Comparison of ENCODE assay signal across 8 cellular contexts in genomic region chr10:22321156-22321711, GRCh38. TPM values are rescaled to one million over a fixed set of nuclear protein-coding genes. Genes with fewer than 3 reads are reported as not detected.
DNase-seq lines count a peak whose midpoint lies in the region; ATAC-seq and TF ChIP-seq lines count a peak whose summit lies in the region.

No MANE protein-coding gene starts in this region.

- H3K9ac ChIP-seq in duodenal mucosa (ENCODE audit: low read depth in 1 of 2, low read length in 2 of 2): peak overlapping the region; percentile 61 to 68
- H3K9ac ChIP-seq in liver (ENCODE audit: low read depth in 1 of 2, low read length in 2 of 2): no peak overlapping the region

- no peak for TF ChIP-seq CTCF in NB4 (IDR thresholded peaks at IDR 0.05; ENCODE audit: low read depth, low read length)
- TF ChIP-seq CTCF in liver (IDR thresholded peaks at IDR 0.05; ENCODE audit: low read depth, low read length, missing input control): no peak

- H3K36me3 ChIP-seq in duodenal mucosa (ENCODE audit: control insufficient read depth in 1 of 2, insufficient read depth in 2 of 2, low read length in 2 of 2) (no peaks in the 10 kb centered on the region), liver (ENCODE audit: control insufficient read depth in 4 of 4, insufficient read depth in 3 of 4, low read depth in 1 of 4, low read length in 3 of 4) (no peaks in the 10 kb centered on the region)

- DNase-seq in AG08395 (ENCODE audit: low spot score): peak; percentile 55
- DNase-seq in NB4 (ENCODE audit: low read depth): peak; percentile 70
- DNase-seq in activated CD4-positive, alpha-beta T cell treated with anti-CD3 and anti-CD28 coated beads, Interleukin-2, amount 50 U/mL, for 1 hour: peak; percentile 54
- peak; percentile 47 for DNase-seq in stimulated activated CD8-positive, alpha-beta memory T cell treated with anti-CD3 and anti-CD28 coated beads, Interleukin-4, amount 100 ng/mL, for 24 hours (ENCODE audit: low read depth)

- H3K4me3 ChIP-seq in NB4 (ENCODE audit: low read depth, low read length): peak overlapping the region; percentile 57
- H3K4me3 ChIP-seq in duodenal mucosa (ENCODE audit: low read depth in 1 of 2, low read length in 2 of 2): peak overlapping the region; percentile 67 to 86
- peak overlapping the region; percentile 60 to 100 (median 91) for H3K4me3 ChIP-seq in liver (ENCODE audit: low read depth in 1 of 3, low read length in 3 of 3)

- 1% methylated on average over 68 of the region's 68 CpGs for WGBS in liver

- H3K9me3 ChIP-seq in duodenal mucosa (ENCODE audit: control insufficient read depth in 1 of 2, low read length in 2 of 2) (no peaks in the 10 kb centered on the region), liver (ENCODE audit: control insufficient read depth in 4 of 4, low read length in 3 of 4) (no peaks in the 10 kb centered on the region)

- ATAC-seq in GM18498 (IDR thresholded peaks at IDR 0.05; ENCODE audit: unreplicated experiment) (peak; percentile 22), GM18870 (IDR thresholded peaks at IDR 0.05; ENCODE audit: unreplicated experiment) (no peak)

- no peak for TF ChIP-seq POLR2A in NB4 (IDR thresholded peaks at IDR 0.05; ENCODE audit: extremely low read depth, insufficient read length)

- H3K4me1 ChIP-seq in duodenal mucosa (ENCODE audit: control insufficient read depth in 1 of 2, insufficient read depth in 2 of 2, low read length in 2 of 2) (peaks cover 33 to 43% of the 10 kb centered on the region in 2 donors), liver (ENCODE audit: control insufficient read depth in 4 of 4, insufficient read depth in 4 of 4, low read length in 3 of 4) (peaks cover 14 to 61% (median 37%) of the 10 kb centered on the region in 4 donors)

- H3K27me3 ChIP-seq in duodenal mucosa (ENCODE audit: control insufficient read depth in 1 of 2, insufficient read depth in 2 of 2, low read length in 2 of 2) (peaks cover 14 to 33% of the 10 kb centered on the region in 2 donors), liver (ENCODE audit: control insufficient read depth in 4 of 4, insufficient read depth in 4 of 4, low read length in 3 of 4) (no peaks in the 10 kb centered on the region)

- TF ChIP-seq RAD21 in liver (IDR thresholded peaks at IDR 0.05): no peak

- peak overlapping the region; percentile 82 for H3K27ac ChIP-seq in duodenal mucosa (ENCODE audit: low read depth, low read length)
- H3K27ac ChIP-seq in liver (ENCODE audit: low read depth in 1 of 2, low read length in 2 of 2): peak overlapping the region; percentile 97

TF ChIP-seq in liver, 16 proteins besides CTCF, POLR2A, EP300 and RAD21:
- TF ChIP-seq YY1 (IDR thresholded peaks at IDR 0.05) (peak; percentile 85), ATF3 (IDR thresholded peaks at IDR 0.05) (no peak)

RNA-seq across cellular contexts. Expression of gene BMI1, which starts 0.3 kb away (rescaled TPM):
- total RNA-seq in liver: 10 to 100 TPM; 24.6 to 28.7 TPM
- 10 to 100 TPM; 13.2 to 14.5 TPM for polyA plus RNA-seq in liver

RNA-seq across cellular contexts. Expression of gene COMMD3, which starts 5.0 kb away (rescaled TPM):
- total RNA-seq in liver: 10 to 100 TPM; 18.3 to 30.8 TPM
- polyA plus RNA-seq in liver: 10 to 100 TPM; 20.9 to 62.0 TPM

RNA-seq across cellular contexts. Expression of gene SPAG6, which starts 24.1 kb away (rescaled TPM):
- under 1 TPM in 1 of 2 donors, not detected in 1; 0.23 TPM for total RNA-seq in liver
- polyA plus RNA-seq in liver: not detected

Comparison
In these comparisons a context has a peak if more than half of its experiments do, and no peak if none do; other contexts are left out.
1. H3K9ac ChIP-seq: peak in duodenal mucosa (2 of 2); none in liver (0 of 2).
2. Peak in every context shown above with its lines, with median percentiles within 50 percentile points of each other: DNase-seq and H3K4me3 ChIP-seq.